6 cellular contexts compared by ENCODE assay signal in genomic region chr7:69109879-69110278, GRCh38.
"Had no signal": no experiment of that assay in that cellular context is flagged by ENCODE, and none has a peak within 500 bp of the region (broad histone marks: within the 10 kb centered on the region; RNA-seq: fewer than 3 reads in every experiment).

No MANE protein-coding gene starts in this region.

- H3K9ac ChIP-seq: GM23248 had no signal

- ATAC-seq: K562 had no signal

- H3K4me3 Mint-ChIP-seq: H9 had no signal

- DNase-seq: GM23248, GOT3, H9, HCEC 1CT, IMR-90 had no signal

- H3K4me3 ChIP-seq: GM23248, K562 had no signal

- H2AFZ ChIP-seq: GM23248 had no signal

- H3K27ac ChIP-seq: GM23248 had no signal

- H3K9me3 Mint-ChIP-seq: H9 had no signal
